Comparison of ENCODE assay signal across 13 cellular contexts in genomic region chr1:219991511-219991810, GRCh38. TPM values are rescaled to one million over a fixed set of nuclear protein-coding genes. Genes with fewer than 3 reads are reported as not detected.
A peak's percentile ranks its signal among the peaks of the same experiment; 100 is the strongest.
DNase-seq lines count a peak whose midpoint lies in the region; ATAC-seq, FAIRE-seq and TF ChIP-seq lines count a peak whose summit lies in the region.
"Had no signal": no experiment of that assay in that cellular context is flagged by ENCODE, and none has a peak within 500 bp of the region (broad histone marks: within the 10 kb centered on the region; RNA-seq: fewer than 3 reads in every experiment).

No MANE protein-coding gene starts in this region.

- H3K27ac ChIP-seq in GM23338 (ENCODE audit: low read depth) (peak overlapping the region; percentile 26; the same call in 1 of the 2 replicates), HepG2 (ENCODE audit: extremely low read length, insufficient read depth, low read length) (no peak overlapping the region), RWPE1 (no peak overlapping the region)

- WGBS in HepG2 (ENCODE audit: low lambda C conversion rate), result 45% methylated on average over 2 of the region's 3 CpGs

- TF ChIP-seq POLR2A in HepG2 (IDR thresholded peaks at IDR 0.05; ENCODE audit: insufficient read depth in 1 of 2, low read depth in 2 of 2, low read length in 2 of 2), result no peak

- H3K9me3 Mint-ChIP-seq in GM23338 (no peaks in the 10 kb centered on the region), chondrocyte (ENCODE audit: low read depth) (no peaks in the 10 kb centered on the region)
- H3K9me3 Mint-ChIP-seq: CD4-positive, CD25-positive, alpha-beta regulatory T cell had no signal

- H3K4me2 ChIP-seq in GM23338 (no peak overlapping the region), HepG2 (ENCODE audit: low read depth, low read length) (no peak overlapping the region)

- H3K36me3 ChIP-seq in GM23338 (ENCODE audit: insufficient read depth) (peaks cover 32% of the 10 kb centered on the region), HepG2 (replicated peaks in 1 of 2; ENCODE audit: control insufficient read depth in 1 of 2, insufficient read depth in 2 of 2, low read length in 2 of 2) (peaks cover 6 to 38% of the 10 kb centered on the region in 2 experiments)

- H3K27ac Mint-ChIP-seq in GM23338 (no peak overlapping the region), chondrocyte (ENCODE audit: unreplicated experiment) (peak overlapping the region; percentile 62)
- H3K27ac Mint-ChIP-seq: B cell had no signal

- no peak for TF ChIP-seq RAD21 in HepG2 (CRISPR knock-in tag; IDR thresholded peaks at IDR 0.05)

- in situ Hi-C loops in HepG2 (cut with HindIII; ENCODE audit: extremely low pct_ligation_motif_present, low pct_unique_long_range_greater_than_20kb), result no loop called here

- H3K4me3 Mint-ChIP-seq in GM23338, result no peak overlapping the region
- no peak overlapping the region for H3K4me3 Mint-ChIP-seq in chondrocyte (ENCODE audit: unreplicated experiment)
- H3K4me3 Mint-ChIP-seq: B cell; CD4-positive, CD25-positive, alpha-beta regulatory T cell had no signal

- TF ChIP-seq CTCF in GM23338 (conservative IDR thresholded peaks at IDR 0.05; ENCODE audit: low read depth in 2 of 2), result no peak
- TF ChIP-seq CTCF in chondrocyte (IDR thresholded peaks at IDR 0.05), result no peak
- TF ChIP-seq CTCF in HepG2 (CRISPR knock-in tag; IDR thresholded peaks at IDR 0.05), result no peak
- no peak for TF ChIP-seq CTCF in RWPE1 (conservative IDR thresholded peaks at IDR 0.05; ENCODE audit: low read depth)

- H3K79me2 ChIP-seq in GM23338 (replicated peaks; ENCODE audit: insufficient read depth) (no peaks in the 10 kb centered on the region), HepG2 (ENCODE audit: insufficient read depth, low read length) (no peaks in the 10 kb centered on the region)

- POLR2A ChIA-PET in HepG2 (lab: Yijun Ruan, JAX), result interaction anchor here (1.3 kb wide), 1 partner anchor 55 kb away, joined by 3 read pairs; the partner anchor contains the start of gene EPRS1
- POLR2A ChIA-PET in RWPE1 (lab: Yijun Ruan, JAX; ENCODE audit: low non-redundant PET), result no interaction called here

- TF ChIP-seq EP300 in HepG2 (IDR thresholded peaks at IDR 0.05; ENCODE audit: low read depth in 2 of 2, low read length in 2 of 2) (no peak), HepG2 (CRISPR knock-in tag; IDR thresholded peaks at IDR 0.05; ENCODE audit: borderline replicate concordance) (no peak)

- H3K36me3 Mint-ChIP-seq in GM23338 (ENCODE audit: low read depth), result peaks cover 46% of the 10 kb centered on the region
- peaks cover 23% of the 10 kb centered on the region for H3K36me3 Mint-ChIP-seq in chondrocyte (ENCODE audit: low read depth)

- H3K4me3 ChIP-seq in GM23338 (no peak overlapping the region), HepG2 (replicated peaks in 1 of 3; ENCODE audit: insufficient read depth in 1 of 3, low read depth in 2 of 3, low read length in 3 of 3) (no peak overlapping the region)

- no peaks in the 10 kb centered on the region for H3K27me3 ChIP-seq in GM23338 (ENCODE audit: insufficient read depth)
- H3K27me3 ChIP-seq in HepG2 (ENCODE audit: control insufficient read depth in 1 of 2, insufficient read depth in 2 of 2, low read length in 2 of 2), result no peaks in the 10 kb centered on the region

- H3K27me3 Mint-ChIP-seq in GM23338 (ENCODE audit: insufficient read depth, low read depth, poor library complexity) (no peaks in the 10 kb centered on the region), chondrocyte (ENCODE audit: low read depth) (no peaks in the 10 kb centered on the region)
- H3K27me3 Mint-ChIP-seq: B cell; CD4-positive, CD25-positive, alpha-beta regulatory T cell had no signal

- H3F3A ChIP-seq in GM23338 (replicated peaks; ENCODE audit: low read depth), result no peaks in the 10 kb centered on the region

- DNase-seq in GM23338 (ENCODE audit: low spot score) (no peak), chondrocyte (ENCODE audit: low spot score) (no peak), HepG2 (ENCODE audit: low spot score) (no peak), RWPE1 (ENCODE audit: low spot score) (no peak), SKM-1 (lab: John Stamatoyannopoulos, UW; ENCODE audit: unreplicated experiment) (no peak), NCI-H2029 (lab: John Stamatoyannopoulos, UW) (no peak)
- DNase-seq: GF-D8, MV-4-11, NCI-H226 had no signal

- H3K4me1 Mint-ChIP-seq in GM23338, result no peaks in the 10 kb centered on the region; the same call in 2 of the 3 replicates
- H3K4me1 Mint-ChIP-seq in chondrocyte (ENCODE audit: low read depth), result peaks cover 25% of the 10 kb centered on the region

- no peak overlapping the region for H3K9ac ChIP-seq in HepG2 (ENCODE audit: insufficient read depth, low read depth, low read length)

- intact Hi-C loops in HepG2 (cut with micrococcal nuclease; ENCODE audit: unreplicated experiment), result loop anchor here (1.0 to 5.0 kb wide), 3 partner anchors 114 to 154 kb away; no protein-coding TSS in a partner anchor

- FAIRE-seq in HepG2 (lab: Jason Lieb, UNC), result no peak
- FAIRE-seq: GM12892 had no signal

- H2AFZ ChIP-seq in GM23338 (no peak overlapping the region), HepG2 (ENCODE audit: low read length) (no peak overlapping the region)

- H3K9me2 ChIP-seq in GM23338 (ENCODE audit: insufficient read depth), result no peaks in the 10 kb centered on the region

- no TSS peak for BruUV-seq in HepG2 (replicated peaks; lab: Mats Ljungman, UMichigan)

- no peaks in the 10 kb centered on the region for H3K9me3 ChIP-seq in HepG2 (ENCODE audit: low read length)

- no peaks in the 10 kb centered on the region for H3K4me1 ChIP-seq in GM23338 (ENCODE audit: insufficient read depth)
- peaks cover 22% of the 10 kb centered on the region for H3K4me1 ChIP-seq in HepG2 (ENCODE audit: insufficient read depth, low read length)

- ATAC-seq in GM23338, result peak; percentile 36; the same call in 2 of the 3 replicates
- peak; percentile 48 for ATAC-seq in HepG2
- ATAC-seq in GM18907 (IDR thresholded peaks at IDR 0.05; ENCODE audit: unreplicated experiment), result no peak

- H4K20me1 ChIP-seq in GM23338 (replicated peaks; ENCODE audit: insufficient read depth), result no peaks in the 10 kb centered on the region
- no peaks in the 10 kb centered on the region for H4K20me1 ChIP-seq in HepG2 (ENCODE audit: insufficient read depth, low read length)

- CTCF ChIA-PET in HepG2 (lab: Yijun Ruan, JAX; ENCODE audit: low intra/inter-chr PET ratio, low total read pairs) (no interaction called here), RWPE1 (lab: Yijun Ruan, JAX) (interaction anchor here (0.9 to 1.0 kb wide), 2 partner anchors 13 to 20 kb away, joined by 3 read pairs; no protein-coding TSS in a partner anchor)

TF ChIP-seq in GM23338, 12 proteins besides CTCF, POLR2A, EP300 and RAD21 (continues in another document):
- TF ChIP-seq CREB1 (CRISPR knock-in tag; IDR thresholded peaks at IDR 0.05; ENCODE audit: low read depth) (no peak), STAT1 (IDR thresholded peaks at IDR 0.05; ENCODE audit: unreplicated experiment) (no peak), POLR2AphosphoS5 (IDR thresholded peaks at IDR 0.05; ENCODE audit: low read depth) (no peak), ZNF331 (CRISPR knock-in tag; IDR thresholded peaks at IDR 0.05; ENCODE audit: low read depth) (no peak), EZH2phosphoT487 (IDR thresholded peaks at IDR 0.05; ENCODE audit: unreplicated experiment) (no peak)

TF ChIP-seq in HepG2, 621 proteins besides CTCF, POLR2A, EP300 and RAD21 (continues in another document):
- TF ChIP-seq ZMYM2 (CRISPR knock-in tag; IDR thresholded peaks at IDR 0.05), result no peak
- no peak for TF ChIP-seq NAIF1 (CRISPR knock-in tag; IDR thresholded peaks at IDR 0.05; ENCODE audit: borderline replicate concordance)

RNA-seq across cellular contexts. Expression of gene EPRS1, which starts 54.8 kb away (rescaled TPM):
- 115 and 133 TPM in 2 replicates for total RNA-seq in GM23338 (2014; rRNA removed; shearing (Covaris generic))
- polyA plus RNA-seq in GM23338 (2016; fragmentation: Nextera tagmentation; extraction: Ambion mirVana) (140 and 158 TPM in 2 replicates), HepG2 (2011; rRNA removed) (67.5 and 86.1 TPM in 2 replicates)
- total RNA-seq in chondrocyte (134 to 181 TPM (median 178 TPM) in 3 replicates), HepG2 (2016; rRNA removed; fragmentation: Illumina TruSeq; extraction: Trizol) (124 and 194 TPM in 2 replicates)
- 16.7 and 18.1 TPM in 2 replicates for total RNA-seq in HepG2 (2016; cell fraction: cytosol; rRNA removed; fragmentation: Illumina TruSeq; extraction: Trizol; ENCODE audit: low read depth)
- 119 and 184 TPM in 2 replicates for total RNA-seq in HepG2 (2016; cell fraction: insoluble cytoplasmic fraction; rRNA removed; fragmentation: Illumina TruSeq; extraction: Trizol)
- 23.3 and 32.3 TPM in 2 replicates for total RNA-seq in HepG2 (2016; cell fraction: membrane; rRNA removed; fragmentation: Illumina TruSeq; extraction: Trizol)
- total RNA-seq in HepG2 (2016; cell fraction: nucleus; rRNA removed; fragmentation: Illumina TruSeq; extraction: Trizol), result 87.3 and 93.5 TPM in 2 replicates
- 20.0 and 26.9 TPM in 2 replicates for polyA plus RNA-seq in HepG2 (2011; cell fraction: cytosol; rRNA removed)
- 13.1 and 18.8 TPM in 2 replicates for polyA plus RNA-seq in HepG2 (2011; cell fraction: nucleus; rRNA removed)
- polyA plus RNA-seq in HepG2 (2012), result 70.1 and 74.9 TPM in 2 replicates
- polyA plus RNA-seq in HepG2 (2016; cell fraction: cytosol; fragmentation: Illumina TruSeq; extraction: Trizol; ENCODE audit: low read depth), result 4.8 and 6.3 TPM in 2 replicates
- 140 and 143 TPM in 2 replicates for polyA plus RNA-seq in HepG2 (2016; cell fraction: insoluble cytoplasmic fraction; fragmentation: Illumina TruSeq; extraction: Trizol; ENCODE audit: low read depth)
- 13.9 and 18.0 TPM in 2 replicates for polyA plus RNA-seq in HepG2 (2016; cell fraction: membrane; fragmentation: Illumina TruSeq; extraction: Trizol; ENCODE audit: low read depth)
- polyA plus RNA-seq in HepG2 (2016; cell fraction: nucleus; fragmentation: Illumina TruSeq; extraction: Trizol; ENCODE audit: insufficient read depth, low read depth), result 83.9 and 84.1 TPM in 2 replicates
- polyA minus RNA-seq in HepG2 (2011; rRNA and poly(A)+ RNA removed; ENCODE audit: low replicate concordance), result 61.0 and 121 TPM in 2 replicates
- polyA minus RNA-seq in HepG2 (2011; cell fraction: cytosol; rRNA and poly(A)+ RNA removed), result 68.1 and 86.3 TPM in 2 replicates
- polyA minus RNA-seq in HepG2 (2011; cell fraction: nucleus; rRNA and poly(A)+ RNA removed), result 60.3 and 73.6 TPM in 2 replicates
